In genomic region chr10:108141064-108141463, GRCh38 we compare ENCODE assay signal across 6 cellular contexts.
"Had no signal": no experiment of that assay in that cellular context is flagged by ENCODE, and none has a peak within 500 bp of the region (broad histone marks: within the 10 kb centered on the region; RNA-seq: fewer than 3 reads in every experiment).

No MANE protein-coding gene starts in this region.

- FAIRE-seq: HTR-8/SVneo, K562 had no signal

- ATAC-seq: K562 had no signal

- H3K27ac ChIP-seq: HL-60, KMS-11 had no signal

- H3K9ac ChIP-seq: KMS-11 had no signal

- H3K4me2 ChIP-seq: KMS-11 had no signal

- H3K4me3 ChIP-seq: K562 had no signal

- DNase-seq: IMR-90, KG1 had no signal
